Comparison of ENCODE assay signal across 27 cellular contexts in the genomic region with DNA sequence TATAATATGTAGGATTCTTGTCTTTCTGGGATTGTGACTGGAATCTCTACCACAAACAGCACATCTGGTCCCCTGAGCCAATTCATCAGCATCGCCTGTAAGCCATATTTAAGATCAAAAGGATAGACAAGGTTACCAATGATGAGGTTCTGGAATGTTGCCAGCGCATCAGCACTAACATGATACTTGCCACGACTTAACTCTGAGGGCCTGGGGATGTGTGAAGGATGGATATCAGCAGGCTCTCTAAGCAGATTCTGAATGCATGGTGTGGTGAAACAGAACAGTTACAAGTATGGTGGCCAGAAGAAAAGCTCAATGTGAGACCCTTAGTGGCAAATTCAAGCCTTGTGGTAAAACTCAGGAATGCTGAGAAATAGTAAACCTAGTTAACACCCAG.
DNase-seq lines count a peak whose midpoint lies in the region; ATAC-seq lines count a peak whose summit lies in the region.
"Had no signal": no experiment of that assay in that cellular context is flagged by ENCODE, and none has a peak within 500 bp of the region (broad histone marks: within the 10 kb centered on the region; RNA-seq: fewer than 3 reads in every experiment).

No MANE protein-coding gene starts in this region.

- H2BK120ac ChIP-seq in mesendoderm (ENCODE audit: low read depth, low read length) = no peak overlapping the region

- no peak overlapping the region for H3K4me3 ChIP-seq in mesendoderm (ENCODE audit: low read length)
- H3K4me3 ChIP-seq: ascending aorta, esophagus squamous epithelium had no signal

- no peak overlapping the region for H3K18ac ChIP-seq in mesendoderm (ENCODE audit: low read length)

- H3K36me3 ChIP-seq in mesendoderm (ENCODE audit: control insufficient read depth, insufficient read depth, low read length) = no peaks in the 10 kb centered on the region
- H3K36me3 ChIP-seq: ascending aorta, esophagus squamous epithelium had no signal

- H3K23ac ChIP-seq in mesendoderm (ENCODE audit: low read length) = no peak overlapping the region

- no peak overlapping the region for H3K56ac ChIP-seq in mesendoderm (ENCODE audit: low read length)

- H2BK5ac ChIP-seq in mesendoderm (ENCODE audit: low read length) = no peak overlapping the region

- H4K5ac ChIP-seq in mesendoderm (ENCODE audit: low read length) = no peak overlapping the region

- no peak overlapping the region for H3K4me2 ChIP-seq in mesendoderm (ENCODE audit: low read length)

- H3K36me3 Mint-ChIP-seq in activated naive CD4-positive, alpha-beta T cell treated with anti-CD3 and anti-CD28 coated beads, Interleukin-2, amount 50 U/mL, for 72 hours = peaks cover 0 to 5% of the 10 kb centered on the region in 2 donors
- H3K36me3 Mint-ChIP-seq: stimulated activated effector memory CD8-positive, alpha-beta T cell treated with anti-CD3 and anti-CD28 coated beads, Interleukin-12 subunit alpha, Interleukin-12 subunit beta, amount 100 ng/mL, for 72 hours had no signal

- no peaks in the 10 kb centered on the region for H3K27me3 ChIP-seq in mesendoderm (ENCODE audit: insufficient read depth, low read length, poor library complexity)
- H3K27me3 ChIP-seq: ascending aorta, esophagus squamous epithelium had no signal

- no peak overlapping the region for H3K27ac ChIP-seq in mesendoderm (ENCODE audit: low read depth, low read length)
- H3K27ac ChIP-seq: ascending aorta, esophagus squamous epithelium, VCaP had no signal

- H3K9ac ChIP-seq in mesendoderm (ENCODE audit: low read length) = no peak overlapping the region

- no peak overlapping the region for H3K27ac Mint-ChIP-seq in activated naive CD4-positive, alpha-beta T cell treated with anti-CD3 and anti-CD28 coated beads, Interleukin-2, amount 50 U/mL, for 72 hours
- H3K27ac Mint-ChIP-seq: activated naive CD8-positive, alpha-beta T cell treated with anti-CD3 and anti-CD28 coated beads, Interleukin-2, amount 10 ng/mL, durations not matched to agents 7 days and 5 days; memory B cell; stimulated activated effector memory CD8-positive, alpha-beta T cell treated with anti-CD3 and anti-CD28 coated beads, Interleukin-12 subunit alpha, Interleukin-12 subunit beta, amount 100 ng/mL, for 72 hours had no signal

- H2AK5ac ChIP-seq in mesendoderm (ENCODE audit: low read length) = no peak overlapping the region

- no CpG with 5 or more reads among the region's 3 CpGs for WGBS in mesendoderm (ENCODE audit: extremely low coverage, insufficient coverage, low lambda C conversion rate)

- no peaks in the 10 kb centered on the region for H3K9me3 Mint-ChIP-seq in activated naive CD4-positive, alpha-beta T cell treated with anti-CD3 and anti-CD28 coated beads, Interleukin-2, amount 50 U/mL, for 72 hours
- H3K9me3 Mint-ChIP-seq: activated naive CD8-positive, alpha-beta T cell treated with anti-CD3 and anti-CD28 coated beads, Interleukin-2, amount 10 ng/mL, durations not matched to agents 7 days and 5 days; memory B cell had no signal

- H4K8ac ChIP-seq in mesendoderm (ENCODE audit: low read depth, low read length) = no peak overlapping the region

- no peak overlapping the region for H2BK15ac ChIP-seq in mesendoderm (replicated peaks; ENCODE audit: low read depth)

- H3K4me1 ChIP-seq in mesendoderm (ENCODE audit: control insufficient read depth, low read depth, low read length) = no peaks in the 10 kb centered on the region
- H3K4me1 ChIP-seq: ascending aorta, esophagus squamous epithelium had no signal

- H3K4ac ChIP-seq in mesendoderm (ENCODE audit: low read depth, low read length) = no peak overlapping the region

- H3K79me2 ChIP-seq in mesendoderm (ENCODE audit: control insufficient read depth, insufficient read depth, low read length) = no peaks in the 10 kb centered on the region

- ATAC-seq in activated naive CD4-positive, alpha-beta T cell treated with anti-CD3 and anti-CD28 coated beads, Interleukin-2, amount 50 U/mL, for 72 hours = no peak
- no peak for ATAC-seq in HG03045 (IDR thresholded peaks at IDR 0.05; ENCODE audit: unreplicated experiment)
- ATAC-seq: left lobe of liver; sciatic nerve; stimulated activated effector memory CD8-positive, alpha-beta T cell treated with anti-CD3 and anti-CD28 coated beads, Interleukin-12 subunit alpha, Interleukin-12 subunit beta, amount 100 ng/mL, for 72 hours had no signal

- H3K79me1 ChIP-seq in mesendoderm (ENCODE audit: low read length) = no peaks in the 10 kb centered on the region

- peak; percentile 2 for DNase-seq in EH (ENCODE audit: low read depth)
- peak; percentile 1 for DNase-seq in LHCN-M2 (ENCODE audit: low read depth)
- DNase-seq in RPMI7951 (ENCODE audit: low read depth) = peak; percentile 6
- DNase-seq in mesendoderm = peak; percentile 73
- DNase-seq in activated naive CD4-positive, alpha-beta T cell treated with anti-CD3 and anti-CD28 coated beads, Interleukin-2, amount 50 U/mL, for 72 hours (ENCODE audit: low spot score in 2 of 2) = no peak
- no peak for DNase-seq in stimulated activated CD4-positive, alpha-beta T cell treated with anti-CD3 and anti-CD28 coated beads, Interleukin-12 subunit alpha, Interleukin-12 subunit beta, amount 100 ng/mL, for 4 hours
- DNase-seq: activated CD4-positive, alpha-beta T cell treated with anti-CD3 and anti-CD28 coated beads for 48 hours; activated CD8-positive, alpha-beta memory T cell treated with anti-CD3 and anti-CD28 coated beads for 24 hours; activated effector memory CD4-positive, alpha-beta T cell treated with Interleukin-2 at 50 U/mL for 16 hours; activated naive CD8-positive, alpha-beta T cell treated with anti-CD3 and anti-CD28 coated beads, Interleukin-2, amount 10 ng/mL, durations not matched to agents 7 days and 5 days; C1 segment of cervical spinal cord; caudate nucleus; esophagus squamous epithelium; GOT3; NCI-H1105; NCI-H1930; NCI-H446 treated with DMSO at 0.1 percent for 48 hours; stimulated activated CD4-positive, alpha-beta T cell treated with anti-CD3 and anti-CD28 coated beads, Interleukin-4, amount 100 ng/mL, for 24 hours; T-helper 2 cell; trophoblast cell had no signal

Comparison
In these comparisons a context has a peak if more than half of its experiments do, and no peak if none do; other contexts are left out.
1. DNase-seq: peak in EH (single experiment), LHCN-M2 (single experiment), RPMI7951 (single experiment) and mesendoderm (single experiment); none in activated naive CD4-positive, alpha-beta T cell treated with anti-CD3 and anti-CD28 coated beads, Interleukin-2, amount 50 U/mL, for 72 hours (0 of 2) and stimulated activated CD4-positive, alpha-beta T cell treated with anti-CD3 and anti-CD28 coated beads, Interleukin-12 subunit alpha, Interleukin-12 subunit beta, amount 100 ng/mL, for 4 hours (single experiment).